ENCODE assay signal across 1 cellular context in genomic region chr7:69780377-69780776, GRCh38.
TF ChIP-seq lines count a peak whose summit lies in the region.

No MANE protein-coding gene starts in this region.

TF ChIP-seq in HEK293, 187 proteins besides CTCF, POLR2A, EP300 and RAD21 (continued from another document and continues in another):
- TF ChIP-seq ZNF18 (tag by site-specific recombination; IDR thresholded peaks at IDR 0.05) (0 out of 2 replicates have a peak, but pooled peaks have one; percentile 36), KLF7 (tag by site-specific recombination; IDR thresholded peaks at IDR 0.05; ENCODE audit: borderline replicate concordance) (peak; percentile 30; the same call in 1 of the 2 replicates), WT1 (tag by site-specific recombination; IDR thresholded peaks at IDR 0.05) (peak; percentile 90), KLF17 (tag by site-specific recombination; IDR thresholded peaks at IDR 0.05) (peak; percentile 95), TCF7L2 (IDR thresholded peaks at IDR 0.05; ENCODE audit: borderline replicate concordance, low read depth, low read length) (peak; percentile 60; the same call in 1 of the 2 replicates), ZFP41 (tag by site-specific recombination; IDR thresholded peaks at IDR 0.05; ENCODE audit: borderline replicate concordance) (no peak), ZXDB (tag by site-specific recombination; IDR thresholded peaks at IDR 0.05) (peak; percentile 88), ZNF391 (tag by site-specific recombination; IDR thresholded peaks at IDR 0.05; ENCODE audit: borderline replicate concordance, low read depth) (peak; percentile 83; the same call in 1 of the 2 replicates), ZNF843 (tag by site-specific recombination; IDR thresholded peaks at IDR 0.05) (peak; percentile 82), KLF16 (tag by site-specific recombination; IDR thresholded peaks at IDR 0.05) (peak; percentile 78), ZNF221 (tag by site-specific recombination; IDR thresholded peaks at IDR 0.05; ENCODE audit: borderline replicate concordance) (no peak), TRIM28 (IDR thresholded peaks at IDR 0.05; ENCODE audit: borderline replicate concordance, low read length) (peak; percentile 69; the same call in 1 of the 2 replicates), ZBTB44 (tag by site-specific recombination; IDR thresholded peaks at IDR 0.05) (peak; percentile 12; the same call in 1 of the 2 replicates), GLI4 (tag by site-specific recombination; IDR thresholded peaks at IDR 0.05) (no peak), PRDM6 (tag by site-specific recombination; IDR thresholded peaks at IDR 0.05) (no peak), PATZ1 (tag by site-specific recombination; IDR thresholded peaks at IDR 0.05) (peak; percentile 53), ZNF521 (tag by site-specific recombination; IDR thresholded peaks at IDR 0.05) (no peak), SP3 (tag by site-specific recombination; IDR thresholded peaks at IDR 0.05) (peak; percentile 28; the same call in 1 of the 2 replicates), ZNF394 (tag by site-specific recombination; IDR thresholded peaks at IDR 0.05; ENCODE audit: borderline replicate concordance) (peak; percentile 63), PRDM10 (tag by site-specific recombination; IDR thresholded peaks at IDR 0.05) (0 out of 2 replicates have a peak, but pooled peaks have one; percentile 10), GLIS1 (tag by site-specific recombination; IDR thresholded peaks at IDR 0.05) (peak; percentile 58), ZNF639 (tag by site-specific recombination; IDR thresholded peaks at IDR 0.05) (peak; percentile 65; the same call in 1 of the 2 replicates), ZNF10 (tag by site-specific recombination; IDR thresholded peaks at IDR 0.05) (peak; percentile 25; the same call in 1 of the 2 replicates), INSM2 (tag by site-specific recombination; IDR thresholded peaks at IDR 0.05) (peak; percentile 64), ZFP37 (tag by site-specific recombination; IDR thresholded peaks at IDR 0.05) (no peak), ZNF350 (tag by site-specific recombination; IDR thresholded peaks at IDR 0.05) (no peak), TSHZ1 (tag by site-specific recombination; IDR thresholded peaks at IDR 0.05; ENCODE audit: borderline replicate concordance) (peak; percentile 88; the same call in 1 of the 2 replicates), OSR2 (tag by site-specific recombination; IDR thresholded peaks at IDR 0.05) (peak; percentile 83), ZNF558 (tag by site-specific recombination; IDR thresholded peaks at IDR 0.05) (peak; percentile 72), ZNF513 (tag by site-specific recombination; IDR thresholded peaks at IDR 0.05) (0 out of 2 replicates have a peak, but pooled peaks have one; percentile 37), ZSCAN16 (tag by site-specific recombination; IDR thresholded peaks at IDR 0.05) (no peak), ZNF473 (tag by site-specific recombination; IDR thresholded peaks at IDR 0.05) (no peak), ZSCAN18 (tag by site-specific recombination; IDR thresholded peaks at IDR 0.05) (no peak)
